ENCODE assay signal across 1 cellular context in genomic region chr19:41937976-41938375, GRCh38.
TF ChIP-seq lines count a peak whose summit lies in the region.

No MANE protein-coding gene starts in this region.

TF ChIP-seq in GM23338, 12 proteins besides CTCF, POLR2A, EP300 and RAD21 (continued from another document):
- no peak for TF ChIP-seq ZNF462 (CRISPR knock-in tag; IDR thresholded peaks at IDR 0.05)
- no peak for TF ChIP-seq REST (IDR thresholded peaks at IDR 0.05; ENCODE audit: unreplicated experiment)
- TF ChIP-seq ZNF114 (CRISPR knock-in tag; IDR thresholded peaks at IDR 0.05): no peak
- TF ChIP-seq, protein P1, sequence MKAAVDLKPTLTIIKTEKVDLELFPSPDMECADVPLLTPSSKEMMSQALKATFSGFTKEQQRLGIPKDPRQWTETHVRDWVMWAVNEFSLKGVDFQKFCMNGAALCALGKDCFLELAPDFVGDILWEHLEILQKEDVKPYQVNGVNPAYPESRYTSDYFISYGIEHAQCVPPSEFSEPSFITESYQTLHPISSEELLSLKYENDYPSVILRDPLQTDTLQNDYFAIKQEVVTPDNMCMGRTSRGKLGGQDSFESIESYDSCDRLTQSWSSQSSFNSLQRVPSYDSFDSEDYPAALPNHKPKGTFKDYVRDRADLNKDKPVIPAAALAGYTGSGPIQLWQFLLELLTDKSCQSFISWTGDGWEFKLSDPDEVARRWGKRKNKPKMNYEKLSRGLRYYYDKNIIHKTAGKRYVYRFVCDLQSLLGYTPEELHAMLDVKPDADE (IDR thresholded peaks at IDR 0.05): no peak
- no peak for TF ChIP-seq JUNB (IDR thresholded peaks at IDR 0.05; ENCODE audit: unreplicated experiment)
- no peak for TF ChIP-seq POLR2AphosphoS5 (IDR thresholded peaks at IDR 0.05; ENCODE audit: low read depth)
- no peak for TF ChIP-seq ZNF331 (CRISPR knock-in tag; IDR thresholded peaks at IDR 0.05; ENCODE audit: low read depth)
- TF ChIP-seq CREB1 (CRISPR knock-in tag; IDR thresholded peaks at IDR 0.05; ENCODE audit: low read depth): no peak
- TF ChIP-seq STAT1 (IDR thresholded peaks at IDR 0.05; ENCODE audit: unreplicated experiment): no peak
- TF ChIP-seq EZH2 (IDR thresholded peaks at IDR 0.05; ENCODE audit: low read depth, unreplicated experiment): no peak
- no peak for TF ChIP-seq NANOG (IDR thresholded peaks at IDR 0.05; ENCODE audit: borderline replicate concordance)
